7 cellular contexts compared by ENCODE assay signal in the genomic region with DNA sequence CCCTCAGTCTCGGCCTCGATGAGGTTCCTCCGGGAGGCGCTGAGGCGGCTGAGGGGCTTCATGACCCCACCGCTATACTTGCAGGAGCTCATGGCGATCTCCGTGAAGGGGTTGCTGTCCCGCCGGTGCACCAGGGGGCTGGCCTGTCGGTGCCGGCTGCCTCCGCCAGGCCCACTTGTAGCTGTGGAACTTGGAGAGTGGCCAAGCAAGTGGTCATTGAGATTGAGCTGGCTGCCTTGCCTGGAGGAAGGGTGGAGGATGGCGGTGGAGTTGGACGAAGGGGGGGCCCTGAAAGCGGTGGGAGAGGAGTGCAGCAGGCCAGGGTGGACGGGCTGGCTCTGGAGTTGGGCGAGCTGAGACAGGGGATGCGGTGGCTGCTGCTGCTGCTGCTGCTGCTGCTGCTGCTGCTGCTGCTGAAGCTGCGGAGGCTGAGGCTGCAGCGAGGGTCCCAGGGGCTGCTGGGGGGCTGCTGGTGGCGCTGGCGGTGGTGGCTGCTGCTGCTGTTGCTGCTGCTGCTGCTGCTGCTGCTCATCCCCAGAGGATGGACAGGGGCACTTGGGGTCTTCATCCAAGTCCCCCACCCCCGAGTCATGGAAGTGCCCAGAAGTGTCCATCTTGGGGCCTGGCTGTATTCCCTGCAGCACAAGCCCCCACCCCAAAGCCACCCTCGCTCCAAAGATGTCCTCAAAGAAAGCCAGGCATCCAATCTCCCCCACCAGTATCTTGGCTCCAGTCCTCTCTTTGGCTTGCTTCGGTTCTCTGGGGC. TPM values are rescaled to one million over a fixed set of nuclear protein-coding genes. Genes with fewer than 3 reads are reported as not detected.
DNase-seq lines count a peak whose midpoint lies in the region; ATAC-seq and TF ChIP-seq lines count a peak whose summit lies in the region.

No MANE protein-coding gene starts in this region.

- peak overlapping the region; percentile 47 for H3K4me3 Mint-ChIP-seq in stimulated activated memory B cell treated with anti-CD40 and anti-IgM and Interleukin-4, amounts not matched to agents 10 μg/mL and 1 μg/mL and 100 μg/mL, for 72 hours

- in situ Hi-C loops in HAP-1 (cut with MboI; ENCODE audit: low sequenced_read_pairs), result no loop called here

- H3K4me1 ChIP-seq in HAP-1 (peaks cover 19% of the 10 kb centered on the region), hepatocyte (ENCODE audit: insufficient read depth) (peaks cover 5% of the 10 kb centered on the region)

- DNase-seq in HAP-1 (ENCODE audit: low spot score in 2 of 2) (peak in 1 of 2 experiments; percentile 54), hepatocyte (ENCODE audit: low spot score) (peak; percentile 45), iPS-NIHi11 (ENCODE audit: low spot score) (no peak)

- H3K27me3 ChIP-seq in HAP-1 (ENCODE audit: low read depth), result peaks cover 4% of the 10 kb centered on the region; the same call in 1 of the 2 replicates
- H3K27me3 ChIP-seq in SU-DHL-6 (ENCODE audit: low read length), result no peaks in the 10 kb centered on the region
- peaks cover 19% of the 10 kb centered on the region for H3K27me3 ChIP-seq in hepatocyte

- peak overlapping the region; percentile 22 for H3K4me3 ChIP-seq in HAP-1
- H3K4me3 ChIP-seq in SU-DHL-6 (ENCODE audit: insufficient read depth, low read length, poor library complexity, severe bottlenecking), result peak overlapping the region; percentile 33
- H3K4me3 ChIP-seq in hepatocyte, result no peak overlapping the region

- H3K27ac ChIP-seq in SU-DHL-6 (ENCODE audit: low read depth, low read length) (no peak overlapping the region), hepatocyte (no peak overlapping the region)

- H2AFZ ChIP-seq in SU-DHL-6 (ENCODE audit: low read depth, low read length, severe bottlenecking), result no peak overlapping the region
- no peak overlapping the region for H2AFZ ChIP-seq in hepatocyte

- H3K27me3 Mint-ChIP-seq in stimulated activated memory B cell treated with anti-CD40 and anti-IgM and Interleukin-4, amounts not matched to agents 10 μg/mL and 1 μg/mL and 100 μg/mL, for 72 hours, result peaks cover 50% of the 10 kb centered on the region

- no peaks in the 10 kb centered on the region for H3K36me3 ChIP-seq in HAP-1 (replicated peaks)
- no peaks in the 10 kb centered on the region for H3K36me3 ChIP-seq in SU-DHL-6 (ENCODE audit: low read length)
- H3K36me3 ChIP-seq in hepatocyte (replicated peaks; ENCODE audit: insufficient read depth, low read depth), result no peaks in the 10 kb centered on the region

- WGBS in hepatocyte (ENCODE audit: low lambda C conversion rate, missing lambda C conversion rate), result 74% methylated on average over 26 of the region's 26 CpGs

- no peaks in the 10 kb centered on the region for H4K20me1 ChIP-seq in SU-DHL-6 (ENCODE audit: low read depth, low read length)
- no peaks in the 10 kb centered on the region for H4K20me1 ChIP-seq in hepatocyte (ENCODE audit: insufficient read depth, poor library complexity, severe bottlenecking)

- H3K79me2 ChIP-seq in SU-DHL-6 (ENCODE audit: insufficient read depth, low read length) (no peaks in the 10 kb centered on the region), hepatocyte (no peaks in the 10 kb centered on the region)

- TF ChIP-seq CTCF in SU-DHL-6 (IDR thresholded peaks at IDR 0.05; ENCODE audit: insufficient read depth, low read length, poor library complexity, severe bottlenecking) (no peak), hepatocyte (IDR thresholded peaks at IDR 0.05; ENCODE audit: poor library complexity) (no peak)

- peak overlapping the region; percentile 70 for H3K4me2 ChIP-seq in SU-DHL-6 (ENCODE audit: low read depth, low read length, poor library complexity, severe bottlenecking)
- peak overlapping the region; percentile 72 for H3K4me2 ChIP-seq in hepatocyte

- no peak overlapping the region for H3K27ac Mint-ChIP-seq in stimulated activated memory B cell treated with anti-CD40 and anti-IgM and Interleukin-4, amounts not matched to agents 10 μg/mL and 1 μg/mL and 100 μg/mL, for 72 hours

- no peaks in the 10 kb centered on the region for H3K9me3 Mint-ChIP-seq in stimulated activated memory B cell treated with anti-CD40 and anti-IgM and Interleukin-4, amounts not matched to agents 10 μg/mL and 1 μg/mL and 100 μg/mL, for 72 hours

- H3K9me2 ChIP-seq in SU-DHL-6 (replicated peaks; ENCODE audit: insufficient read depth, low read length) (no peaks in the 10 kb centered on the region), hepatocyte (replicated peaks; ENCODE audit: insufficient read depth) (no peaks in the 10 kb centered on the region)

- peaks cover 10% of the 10 kb centered on the region; the same call in 1 of the 2 replicates for H3F3A ChIP-seq in SU-DHL-6 (ENCODE audit: insufficient read depth)

- H3K4me1 Mint-ChIP-seq in stimulated activated memory B cell treated with anti-CD40 and anti-IgM and Interleukin-4, amounts not matched to agents 10 μg/mL and 1 μg/mL and 100 μg/mL, for 72 hours, result peaks cover 66% of the 10 kb centered on the region

- no peaks in the 10 kb centered on the region for H3K36me3 Mint-ChIP-seq in stimulated activated memory B cell treated with anti-CD40 and anti-IgM and Interleukin-4, amounts not matched to agents 10 μg/mL and 1 μg/mL and 100 μg/mL, for 72 hours

- H3K9me3 ChIP-seq in HAP-1, result no peaks in the 10 kb centered on the region
- no peaks in the 10 kb centered on the region for H3K9me3 ChIP-seq in SU-DHL-6 (ENCODE audit: insufficient read depth, low read length)
- H3K9me3 ChIP-seq in hepatocyte (ENCODE audit: low read depth), result no peaks in the 10 kb centered on the region

- no peak for ATAC-seq in stimulated activated memory B cell treated with anti-CD40 and anti-IgM and Interleukin-4, amounts not matched to agents 10 μg/mL and 1 μg/mL and 100 μg/mL, for 72 hours
- ATAC-seq in HG03469 (IDR thresholded peaks at IDR 0.05; ENCODE audit: unreplicated experiment) (no peak), HG03045 (IDR thresholded peaks at IDR 0.05; ENCODE audit: unreplicated experiment) (no peak)

- peak overlapping the region; percentile 33; the same call in 1 of the 2 replicates for H3K9ac ChIP-seq in SU-DHL-6 (ENCODE audit: low read length)

RNA-seq across cellular contexts. Expression of gene KCNN3, which starts 0.5 kb away (rescaled TPM):
- 0.36 and 0.67 TPM in 2 replicates for total RNA-seq in hepatocyte
- 0.56 and 1.3 TPM in 2 replicates for polyA plus RNA-seq in hepatocyte
